21 cellular contexts compared by ENCODE assay signal in the genomic region with DNA sequence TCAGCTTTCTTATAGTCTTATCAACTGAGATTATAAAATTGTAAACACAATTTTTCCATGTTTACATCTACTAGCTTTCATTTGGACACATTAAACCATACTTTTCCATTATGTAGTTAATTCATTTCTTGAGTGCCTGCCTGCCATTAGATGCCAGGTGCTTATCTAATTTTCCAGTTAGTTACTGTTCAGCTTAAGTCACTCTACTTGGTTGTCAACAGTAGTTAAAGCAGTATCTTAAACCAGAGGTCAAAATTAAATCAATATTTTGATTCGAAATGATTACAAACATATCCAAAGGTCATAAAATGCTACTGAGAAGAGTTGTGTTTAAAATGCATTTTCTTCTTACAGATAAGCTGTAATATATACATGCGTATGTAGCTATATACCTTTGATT. TPM values are rescaled to one million over a fixed set of nuclear protein-coding genes. Genes with fewer than 3 reads are reported as not detected.
A peak's percentile ranks its signal among the peaks of the same experiment; 100 is the strongest.
DNase-seq lines count a peak whose midpoint lies in the region; ATAC-seq, FAIRE-seq and TF ChIP-seq lines count a peak whose summit lies in the region.
"Had no signal": no experiment of that assay in that cellular context is flagged by ENCODE, and none has a peak within 500 bp of the region (broad histone marks: within the 10 kb centered on the region; RNA-seq: fewer than 3 reads in every experiment).

No MANE protein-coding gene starts in this region.

- 50% methylated on average over 2 of the region's 2 CpGs for WGBS in right lobe of liver (ENCODE audit: insufficient coverage, low coverage, low lambda C conversion rate, missing lambda C conversion rate)
- WGBS in HepG2 (ENCODE audit: low lambda C conversion rate), result 88% methylated on average over 2 of the region's 2 CpGs
- 87% methylated on average over 2 of the region's 2 CpGs; no CpG with 5 or more reads in 1 of the 2 experiments for WGBS in H1 (ENCODE audit: extremely low coverage in 1 of 2, insufficient coverage in 1 of 2, insufficient read length in 1 of 2, insufficient replicate concordance in 2 of 2, low coverage in 1 of 2, low lambda C conversion rate in 2 of 2, missing lambda C conversion rate in 1 of 2), 2 experiments
- 17 to 58% (median 32%) methylated on average over 2 of the region's 2 CpGs for WGBS in small intestine, 3 donors
- 68 to 97% (median 95%) methylated on average over 2 of the region's 2 CpGs for WGBS in ovary, 3 donors

- H3K27ac ChIP-seq in right lobe of liver (no peak overlapping the region), HepG2 (ENCODE audit: extremely low read length, insufficient read depth, low read length) (no peak overlapping the region), H1 (ENCODE audit: low read depth, low read length) (no peak overlapping the region), small intestine (ENCODE audit: low read depth in 1 of 2, low read length in 1 of 2) (no peak overlapping the region), ovary (no peak overlapping the region)
- H3K27ac ChIP-seq: 22Rv1; A549; BLaER1 treated with 17β-estradiol and CSF1 and Interleukin-3, amounts not matched to agents 10 nM and 100 nM; C4-2B had no signal

- in situ Hi-C loops in HepG2 (cut with HindIII; ENCODE audit: extremely low pct_ligation_motif_present, low pct_unique_long_range_greater_than_20kb), result no loop called here

- no peak overlapping the region for H3K4me3 ChIP-seq in right lobe of liver
- no peak overlapping the region for H3K4me3 ChIP-seq in HepG2 (replicated peaks in 1 of 3; ENCODE audit: insufficient read depth in 1 of 3, low read depth in 2 of 3, low read length in 3 of 3)
- no peak overlapping the region for H3K4me3 ChIP-seq in H1 (ENCODE audit: extremely low read depth in 1 of 4, insufficient read depth in 2 of 4, low read depth in 3 of 4, low read length in 4 of 4)
- no peak overlapping the region for H3K4me3 ChIP-seq in small intestine (ENCODE audit: low read depth in 1 of 2, low read length in 2 of 2)
- no peak overlapping the region for H3K4me3 ChIP-seq in ovary
- H3K4me3 ChIP-seq: A549; BLaER1 treated with 17β-estradiol and CSF1 and Interleukin-3, amounts not matched to agents 10 nM and 100 nM had no signal

- no peak for TF ChIP-seq CTCF in right lobe of liver (IDR thresholded peaks at IDR 0.05)
- no peak for TF ChIP-seq CTCF in HepG2 (CRISPR knock-in tag; IDR thresholded peaks at IDR 0.05)
- TF ChIP-seq CTCF in H1 (IDR thresholded peaks at IDR 0.05; ENCODE audit: control extremely low read depth in 1 of 3, insufficient read depth in 1 of 3, low read depth in 1 of 3, low read length in 3 of 3), result no peak
- TF ChIP-seq CTCF in ovary (IDR thresholded peaks at IDR 0.05), result no peak

- H3K23me2 ChIP-seq in H1 (ENCODE audit: low read depth, low read length), result no peaks in the 10 kb centered on the region

- H3K79me1 ChIP-seq in H1 (ENCODE audit: low read depth, low read length), result no peaks in the 10 kb centered on the region

- peak in 3 of 4 donors; percentile 43 to 63 (median 57) for ATAC-seq in right lobe of liver
- ATAC-seq in HepG2, result no peak
- no peak for ATAC-seq in HG02970 (IDR thresholded peaks at IDR 0.05; ENCODE audit: low FRiP score, unreplicated experiment)
- ATAC-seq: A549; CD8-positive, alpha-beta T cell had no signal

- H3K9me3 ChIP-seq in right lobe of liver (no peaks in the 10 kb centered on the region), HepG2 (ENCODE audit: low read length) (no peaks in the 10 kb centered on the region), H1 (ENCODE audit: insufficient read depth in 2 of 2, low read depth in 1 of 2, low read length in 1 of 2) (no peaks in the 10 kb centered on the region), small intestine (ENCODE audit: control insufficient read depth, low read depth) (no peaks in the 10 kb centered on the region), ovary (no peaks in the 10 kb centered on the region)
- H3K9me3 ChIP-seq: A549, Caco-2 had no signal

- no peak overlapping the region for H3K14ac ChIP-seq in H1 (ENCODE audit: insufficient read length)

- H4K91ac ChIP-seq in H1 (replicated peaks; ENCODE audit: insufficient read length, low read length), result no peak overlapping the region

- H2BK5ac ChIP-seq in H1 (ENCODE audit: low read depth, low read length), result no peak overlapping the region

- TF ChIP-seq POLR2A in right lobe of liver (IDR thresholded peaks at IDR 0.05) (no peak), HepG2 (IDR thresholded peaks at IDR 0.05; ENCODE audit: insufficient read depth in 1 of 2, low read depth in 2 of 2, low read length in 2 of 2) (no peak), H1 (IDR thresholded peaks at IDR 0.05; ENCODE audit: control extremely low read depth in 1 of 2, low read depth in 2 of 2, low read length in 2 of 2) (no peak), ovary (IDR thresholded peaks at IDR 0.05) (no peak)

- H3K27me3 ChIP-seq in right lobe of liver (no peaks in the 10 kb centered on the region), HepG2 (ENCODE audit: control insufficient read depth in 1 of 2, insufficient read depth in 2 of 2, low read length in 2 of 2) (no peaks in the 10 kb centered on the region), H1 (replicated peaks in 1 of 4; ENCODE audit: control insufficient read depth in 3 of 4, extremely low read depth in 1 of 4, insufficient read depth in 3 of 4, low read length in 3 of 4) (no peaks in the 10 kb centered on the region), small intestine (ENCODE audit: control insufficient read depth in 2 of 2, insufficient read depth in 2 of 2, low read length in 2 of 2) (no peaks in the 10 kb centered on the region), ovary (no peaks in the 10 kb centered on the region)
- H3K27me3 ChIP-seq: BLaER1 treated with 17β-estradiol and CSF1 and Interleukin-3, amounts not matched to agents 10 nM and 100 nM had no signal

- no peak overlapping the region for H3K18ac ChIP-seq in H1 (ENCODE audit: extremely low read depth, low read length)

- intact Hi-C loops in right lobe of liver (cut with DNase I) (no loop called here), HepG2 (cut with micrococcal nuclease; ENCODE audit: unreplicated experiment) (no loop called here), ovary (cut with DNase I) (no loop called here)

- no peak for TF ChIP-seq RAD21 in HepG2 (CRISPR knock-in tag; IDR thresholded peaks at IDR 0.05)
- no peak for TF ChIP-seq RAD21 in H1 (IDR thresholded peaks at IDR 0.05 in 1 of 2, conservative IDR thresholded peaks at IDR 0.05 in 1 of 2; ENCODE audit: low read depth in 2 of 2, low read length in 2 of 2)

- no peak overlapping the region for H2AK5ac ChIP-seq in H1 (ENCODE audit: low read depth, low read length)

- H4K5ac ChIP-seq in H1 (ENCODE audit: insufficient read length, low read depth, low read length), result no peak overlapping the region

- H3K4me1 ChIP-seq in right lobe of liver (peaks cover 0 to 3% (median 0%) of the 10 kb centered on the region in 4 donors), HepG2 (ENCODE audit: insufficient read depth, low read length) (no peaks in the 10 kb centered on the region), H1 (replicated peaks in 1 of 4; ENCODE audit: control insufficient read depth in 3 of 4, insufficient read depth in 4 of 4, low read length in 3 of 4) (no peaks in the 10 kb centered on the region), small intestine (ENCODE audit: control insufficient read depth in 2 of 2, insufficient read depth in 1 of 2, low read depth in 1 of 2, low read length in 1 of 2) (no peaks in the 10 kb centered on the region), ovary (ENCODE audit: insufficient read depth) (no peaks in the 10 kb centered on the region)
- H3K4me1 ChIP-seq: A549, Caco-2 had no signal

- no peak for FAIRE-seq in HepG2 (lab: Jason Lieb, UNC)
- FAIRE-seq in H1 (lab: Jason Lieb, UNC), result peak; percentile 19
- peak; percentile 15 for FAIRE-seq in small intestine (lab: Jason Lieb, UNC)
- FAIRE-seq: A549, GM12892, GM18507 had no signal

- CTCF ChIA-PET in HepG2 (lab: Yijun Ruan, JAX; ENCODE audit: low intra/inter-chr PET ratio, low total read pairs), result no interaction called here
- CTCF ChIA-PET in H1 (lab: Charles Lee; ENCODE audit: partially characterized antibody), result no interaction called here

- POLR2A ChIA-PET in HepG2 (lab: Yijun Ruan, JAX) (no interaction called here), H1 (lab: Charles Lee; ENCODE audit: partially characterized antibody) (interaction anchor here (1.0 kb wide), 1 partner anchor 56 kb away, joined by 3 read pairs; a partner anchor contains a TSS)

- H3K23ac ChIP-seq in H1 (ENCODE audit: insufficient read length), result no peak overlapping the region

- H3K79me2 ChIP-seq in HepG2 (ENCODE audit: insufficient read depth, low read length) (no peaks in the 10 kb centered on the region), H1 (ENCODE audit: control insufficient read depth in 1 of 2, insufficient read depth in 2 of 2, low read length in 2 of 2) (no peaks in the 10 kb centered on the region)

- no peak overlapping the region for H3K4ac ChIP-seq in H1 (replicated peaks; ENCODE audit: insufficient read length, low read depth, low read length)

- BruUV-seq in HepG2 (replicated peaks; lab: Mats Ljungman, UMichigan), result no TSS peak

- H2BK120ac ChIP-seq in H1 (replicated peaks; ENCODE audit: low read depth, low read length), result no peak overlapping the region

- no peak overlapping the region for H2BK20ac ChIP-seq in H1 (ENCODE audit: low read length)

- H3K9ac ChIP-seq in HepG2 (ENCODE audit: insufficient read depth, low read depth, low read length), result no peak overlapping the region
- H3K9ac ChIP-seq in H1 (replicated peaks in 1 of 4; ENCODE audit: extremely low read depth in 1 of 4, low read depth in 3 of 4, low read length in 3 of 4), result no peak overlapping the region
- H3K9ac ChIP-seq: BLaER1 treated with 17β-estradiol and CSF1 and Interleukin-3, amounts not matched to agents 10 nM and 100 nM had no signal

- H3K36me3 ChIP-seq in right lobe of liver (peaks cover 0 to 3% (median 0%) of the 10 kb centered on the region in 4 donors), HepG2 (replicated peaks in 1 of 2; ENCODE audit: control insufficient read depth in 1 of 2, insufficient read depth in 2 of 2, low read length in 2 of 2) (peaks cover 0 to under 1% of the 10 kb centered on the region in 2 experiments; a peak in 1 of 5 replicates), H1 (ENCODE audit: control insufficient read depth in 2 of 4, insufficient read depth in 4 of 4, low read length in 3 of 4) (peaks cover 0 to 8% (median 0%) of the 10 kb centered on the region in 4 experiments; a peak in 3 of 8 replicates), small intestine (ENCODE audit: control insufficient read depth in 2 of 2, insufficient read depth in 2 of 2, low read length in 2 of 2) (peaks cover 2 to 4% of the 10 kb centered on the region in 2 donors), ovary (no peaks in the 10 kb centered on the region)

- DNase-seq in NCI-H1105 treated with DMSO at 0.1 percent for 48 hours (lab: John Stamatoyannopoulos, UW) (peak; percentile 6), NCI-H1105 (lab: John Stamatoyannopoulos, UW) (no peak), right lobe of liver (no peak), HepG2 (ENCODE audit: low spot score) (no peak), H1 (ENCODE audit: low read depth in 1 of 2, low spot score in 2 of 2) (no peak), small intestine (peak; percentile 71), ovary (no peak)
- DNase-seq: AML-193; Caco-2; Calu3; CD4-positive, alpha-beta T cell; CD8-positive, alpha-beta T cell; DMS79 treated with DMSO at 0.1 percent for 48 hours; GF-D8 had no signal

- no peak overlapping the region for H2BK12ac ChIP-seq in H1 (ENCODE audit: low read depth, low read length)

- H3K56ac ChIP-seq in H1 (replicated peaks; ENCODE audit: insufficient read length, low read depth, low read length), result no peak overlapping the region

- TF ChIP-seq EP300 in HepG2 (IDR thresholded peaks at IDR 0.05; ENCODE audit: low read depth in 2 of 2, low read length in 2 of 2) (no peak), HepG2 (CRISPR knock-in tag; IDR thresholded peaks at IDR 0.05; ENCODE audit: borderline replicate concordance) (no peak), H1 (IDR thresholded peaks at IDR 0.05; ENCODE audit: borderline replicate concordance in 1 of 2, low read depth in 2 of 2, low read length in 2 of 2) (no peak), ovary (IDR thresholded peaks at IDR 0.05) (no peak)

- H2AFZ ChIP-seq in HepG2 (ENCODE audit: low read length), result no peak overlapping the region
- H2AFZ ChIP-seq in H1 (ENCODE audit: low read length), result no peak overlapping the region

- no peak overlapping the region for H2BK15ac ChIP-seq in H1 (ENCODE audit: low read length)

- H3K4me2 ChIP-seq in HepG2 (ENCODE audit: low read depth, low read length) (no peak overlapping the region), H1 (ENCODE audit: insufficient read depth in 1 of 2, low read depth in 2 of 2, low read length in 2 of 2) (no peak overlapping the region)
- H3K4me2 ChIP-seq: A549; BLaER1 treated with 17β-estradiol and CSF1 and Interleukin-3, amounts not matched to agents 10 nM and 100 nM had no signal

- H4K20me1 ChIP-seq in HepG2 (ENCODE audit: insufficient read depth, low read length) (no peaks in the 10 kb centered on the region), H1 (replicated peaks in 1 of 2; ENCODE audit: control insufficient read depth in 1 of 2, insufficient read depth in 2 of 2, low read length in 2 of 2) (no peaks in the 10 kb centered on the region)
- H4K20me1 ChIP-seq: BLaER1 treated with 17β-estradiol and CSF1 and Interleukin-3, amounts not matched to agents 10 nM and 100 nM had no signal

- H4K8ac ChIP-seq in H1 (ENCODE audit: extremely low read depth, insufficient read depth, low read length), result no peak overlapping the region

RNA-seq across cellular contexts. Expression of a gene that starts 56.2 kb away (rescaled TPM):
- 10 to 100 TPM; 20.5 to 39.2 (median 33.1) TPM for total RNA-seq in right lobe of liver
- total RNA-seq in HepG2 (2016; rRNA removed; fragmentation: Illumina TruSeq; extraction: Trizol), result 48.3 and 56.7 TPM in 2 replicates
- 35.3 and 36.1 TPM in 2 replicates for total RNA-seq in HepG2 (2016; cell fraction: cytosol; rRNA removed; fragmentation: Illumina TruSeq; extraction: Trizol; ENCODE audit: low read depth)
- 49.2 and 49.4 TPM in 2 replicates for total RNA-seq in HepG2 (2016; cell fraction: insoluble cytoplasmic fraction; rRNA removed; fragmentation: Illumina TruSeq; extraction: Trizol)
- 55.1 and 56.2 TPM in 2 replicates for total RNA-seq in HepG2 (2016; cell fraction: membrane; rRNA removed; fragmentation: Illumina TruSeq; extraction: Trizol)
- 67.4 and 77.3 TPM in 2 replicates for total RNA-seq in HepG2 (2016; cell fraction: nucleus; rRNA removed; fragmentation: Illumina TruSeq; extraction: Trizol)
- polyA plus RNA-seq in HepG2 (2011; rRNA removed), result 71.0 and 79.9 TPM in 2 replicates
- polyA plus RNA-seq in HepG2 (2011; cell fraction: cytosol; rRNA removed), result 25.7 and 36.4 TPM in 2 replicates
- 113 and 124 TPM in 2 replicates for polyA plus RNA-seq in HepG2 (2011; cell fraction: nucleus; rRNA removed)
- polyA plus RNA-seq in HepG2 (2012), result 41.9 and 51.9 TPM in 2 replicates
- 10.7 and 11.9 TPM in 2 replicates for polyA plus RNA-seq in HepG2 (2016; cell fraction: cytosol; fragmentation: Illumina TruSeq; extraction: Trizol; ENCODE audit: low read depth)
- polyA plus RNA-seq in HepG2 (2016; cell fraction: insoluble cytoplasmic fraction; fragmentation: Illumina TruSeq; extraction: Trizol; ENCODE audit: low read depth), result 87.2 and 101 TPM in 2 replicates
- polyA plus RNA-seq in HepG2 (2016; cell fraction: membrane; fragmentation: Illumina TruSeq; extraction: Trizol; ENCODE audit: low read depth), result 50.8 and 53.0 TPM in 2 replicates
- polyA plus RNA-seq in HepG2 (2016; cell fraction: nucleus; fragmentation: Illumina TruSeq; extraction: Trizol; ENCODE audit: insufficient read depth, low read depth), result 138 and 140 TPM in 2 replicates
- polyA minus RNA-seq in HepG2 (2011; rRNA and poly(A)+ RNA removed; ENCODE audit: low replicate concordance), result 50.1 and 65.5 TPM in 2 replicates
- 33.4 and 39.2 TPM in 2 replicates for polyA minus RNA-seq in HepG2 (2011; cell fraction: cytosol; rRNA and poly(A)+ RNA removed)
- polyA minus RNA-seq in HepG2 (2011; cell fraction: nucleus; rRNA and poly(A)+ RNA removed), result 129 and 147 TPM in 2 replicates
- 64.5 and 71.9 TPM in 2 replicates for total RNA-seq in H1 (2021; fragmentation: NEBNext Ultra II Directional; extraction: Animal tissue kit (Norgen Biotek cat#: 25700))
- 41.4 and 47.3 TPM in 2 replicates for polyA plus RNA-seq in H1 (2011; rRNA removed)
- 71.8 TPM for polyA plus RNA-seq in H1 (2011; cell fraction: cytosol; rRNA removed)
- polyA plus RNA-seq in H1 (2011; cell fraction: nucleus; rRNA removed), result 165 TPM
- polyA plus RNA-seq in H1 (2012, experiment 1 of 2), result 54.7 to 73.7 TPM (median 62.4 TPM) in 4 replicates
- polyA plus RNA-seq in H1 (2012, experiment 2 of 2), result 7.3 TPM
- 68.1 TPM for polyA plus RNA-seq in H1 (2013, experiment 1 of 2)
- 61.2 TPM for polyA plus RNA-seq in H1 (2013, experiment 2 of 2)
- polyA minus RNA-seq in H1 (2011; rRNA and poly(A)+ RNA removed), result 92.7 and 99.5 TPM in 2 replicates
- polyA minus RNA-seq in H1 (2011; cell fraction: cytosol; rRNA and poly(A)+ RNA removed), result 58.2 TPM
- 124 TPM for polyA minus RNA-seq in H1 (2011; cell fraction: nucleus; rRNA and poly(A)+ RNA removed)
- polyA plus RNA-seq in small intestine, result 10 to 100 TPM; 20.0 to 37.1 (median 32.9) TPM
- 10 to 100 TPM; 37.9 to 58.6 (median 51.8) TPM for total RNA-seq in ovary
- polyA plus RNA-seq in ovary, result 10 to 100 TPM; 28.2 to 62.7 TPM

Comparison
In these comparisons a context has a peak if more than half of its experiments do, and no peak if none do; other contexts are left out.
1. DNase-seq: peak in NCI-H1105 treated with DMSO at 0.1 percent for 48 hours (single experiment) and small intestine (single experiment); none in NCI-H1105 (single experiment), right lobe of liver (0 of 3), HepG2 (single experiment), H1 (0 of 2) and ovary (0 of 5).
2. ATAC-seq: peak in right lobe of liver (3 of 4); none in HepG2 (single experiment) and HG02970 (single experiment).